ENCODE assay signal across 9 cellular contexts in the genomic region with DNA sequence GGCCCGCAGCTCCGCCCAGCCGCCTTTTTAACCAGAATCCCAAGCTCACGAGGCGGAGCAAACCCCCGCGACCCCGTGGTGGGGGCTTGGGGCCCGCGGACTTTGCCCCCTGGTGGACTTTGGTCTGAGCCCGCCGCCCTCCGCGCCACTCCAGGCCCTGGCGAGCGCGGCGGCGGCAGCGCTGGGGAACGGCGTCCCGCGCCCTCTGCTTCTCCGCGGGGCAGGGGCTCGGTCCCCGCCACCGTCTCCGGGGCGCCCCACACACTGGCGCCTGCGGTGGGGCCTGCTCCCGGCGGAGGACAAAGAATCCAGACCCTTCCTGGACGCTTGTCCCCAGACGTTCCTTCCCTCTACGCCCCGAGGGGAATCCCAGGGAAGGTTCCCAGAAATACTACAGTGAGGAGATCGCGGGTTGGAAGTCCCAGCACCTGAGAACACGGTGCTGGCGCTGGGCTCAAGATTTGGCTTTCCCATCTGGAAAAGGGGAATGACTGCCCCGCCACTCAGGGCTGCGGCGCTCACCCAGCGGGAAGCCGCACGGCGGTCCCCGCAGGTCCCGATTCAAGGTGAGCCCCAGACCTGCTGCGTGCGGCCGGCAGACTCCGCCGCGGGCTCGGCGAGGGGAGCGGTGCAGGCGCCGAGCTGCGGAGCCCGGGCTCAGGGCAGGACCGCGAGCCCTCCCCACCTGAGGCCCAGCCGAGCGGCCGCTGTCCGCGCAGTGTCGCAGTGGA. TPM values are rescaled to one million over a fixed set of nuclear protein-coding genes. Genes with fewer than 3 reads are reported as not detected.
A peak's percentile ranks its signal among the peaks of the same experiment; 100 is the strongest.
DNase-seq lines count a peak whose midpoint lies in the region; ATAC-seq, FAIRE-seq and TF ChIP-seq lines count a peak whose summit lies in the region.
"Had no signal": no experiment of that assay in that cellular context is flagged by ENCODE, and none has a peak within 500 bp of the region (broad histone marks: within the 10 kb centered on the region; RNA-seq: fewer than 3 reads in every experiment).

A gene (minus strand): TSS at position 1 of the 731 bp plus-strand sequence. CDS start 47 bp downstream, outside the sequence.

- no peaks in the 10 kb centered on the region for H3K4me1 ChIP-seq in H9 (ENCODE audit: insufficient read depth, low read length)
- peaks cover 2 to 15% (median 8%) of the 10 kb centered on the region in 3 donors for H3K4me1 ChIP-seq in pancreas

- H3K9ac ChIP-seq in H9 (ENCODE audit: extremely low read depth, insufficient read length, low read length): peak within 1 kb of the TSS; percentile 5

- no peak for FAIRE-seq in pancreas (lab: Jason Lieb, UNC)
- FAIRE-seq: TTC549 had no signal

- whole genome bisulfite sequencing in H9 (ENCODE audit: extremely low coverage, insufficient read length, low lambda C conversion rate): no CpG with 5 or more reads among the region's 73 CpGs
- WGBS in pancreas, 2 donors: 0 to 1% methylated on average over 62 to 73 of the region's 73 CpGs

- peak within 1 kb of the TSS; percentile 47; the same call in 1 of the 2 replicates for H3K14ac ChIP-seq in H9 (ENCODE audit: insufficient read depth, low read length)

- intact Hi-C loops in activated CD8-positive, alpha-beta T cell treated with anti-CD3 and anti-CD28 coated beads for 36 hours (cut with micrococcal nuclease): no loop called here
- intact Hi-C loops in cardiac septum (cut with DNase I): loop anchor here (2.0 kb wide), 1 partner anchor 18 kb away; no protein-coding TSS in a partner anchor
- intact Hi-C loops in pancreas (cut with DNase I): no loop called here

- POLR2A ChIA-PET in activated CD8-positive, alpha-beta T cell treated with anti-CD3 and anti-CD28 coated beads for 36 hours (lab: Charles Lee): interaction anchor here (6.3 kb wide), 1 partner anchor 18 kb away, joined by 45 read pairs; no protein-coding TSS in a partner anchor

- no peak within 1 kb of the TSS for H2AK5ac ChIP-seq in H9 (ENCODE audit: insufficient read length, low read length)

- no peak within 1 kb of the TSS for H2BK15ac ChIP-seq in H9 (ENCODE audit: low read depth, low read length)

- ATAC-seq in activated CD8-positive, alpha-beta T cell treated with anti-CD3 and anti-CD28 coated beads for 36 hours: peak; percentile 21
- peak; percentile 80 to 84 (median 82) for ATAC-seq in pancreas

- no peak within 1 kb of the TSS for H3K4ac ChIP-seq in H9 (ENCODE audit: low read depth, low read length)

- peak within 1 kb of the TSS; percentile 56 to 88 (median 73) for H3K4me3 ChIP-seq in pancreas

- H4K8ac ChIP-seq in H9 (replicated peaks; ENCODE audit: insufficient read length, low read depth, low read length): no peak within 1 kb of the TSS

- H3K36me3 Mint-ChIP-seq in H9 (ENCODE audit: insufficient read depth in 1 of 3, low read depth in 3 of 3): peaks cover 0 to 4% (median 2%) of the 10 kb centered on the region in 3 experiments; a peak in 5 of 7 replicates
- H3K36me3 Mint-ChIP-seq in activated CD8-positive, alpha-beta T cell treated with anti-CD3 and anti-CD28 coated beads for 36 hours (ENCODE audit: low read depth): no peaks in the 10 kb centered on the region

- TF ChIP-seq CTCF in GM12874 (IDR thresholded peaks at IDR 0.05; ENCODE audit: insufficient read depth, low read depth, low read length) (0 out of 2 replicates have a peak, but pooled peaks have one; percentile 33), H9 (conservative IDR thresholded peaks at IDR 0.05) (peak; percentile 50; the same call in 2 of the 3 replicates), pancreas (IDR thresholded peaks at IDR 0.05) (no peak)
- no peak for TF ChIP-seq CTCF in activated CD8-positive, alpha-beta T cell treated with anti-CD3 and anti-CD28 coated beads for 36 hours (IDR thresholded peaks at IDR 0.05)

- no peak within 1 kb of the TSS for H2BK120ac ChIP-seq in H9 (ENCODE audit: low read depth, low read length, poor library complexity, severe bottlenecking)

- H3K9me3 ChIP-seq in H9 (ENCODE audit: control insufficient read depth, low read depth, low read length): no peaks in the 10 kb centered on the region
- H3K9me3 ChIP-seq in pancreas: no peaks in the 10 kb centered on the region

- peaks cover 35 to 50% of the 10 kb centered on the region in 2 experiments for H3K4me1 Mint-ChIP-seq in H9
- peaks cover 46% of the 10 kb centered on the region for H3K4me1 Mint-ChIP-seq in activated CD8-positive, alpha-beta T cell treated with anti-CD3 and anti-CD28 coated beads for 36 hours (ENCODE audit: low read depth)

- H3K4me3 Mint-ChIP-seq in H9: peak within 1 kb of the TSS; percentile 62 to 84
- H3K4me3 Mint-ChIP-seq in activated CD8-positive, alpha-beta T cell treated with anti-CD3 and anti-CD28 coated beads for 36 hours: peak within 1 kb of the TSS; percentile 73

- H3K27ac ChIP-seq in H9 (ENCODE audit: insufficient read length, low read depth, low read length) (no peak within 1 kb of the TSS), pancreas (peak within 1 kb of the TSS; percentile 88 to 96 (median 92))

- H3K27me3 ChIP-seq in H9 (ENCODE audit: insufficient read depth, low read length): peaks cover 7% of the 10 kb centered on the region; the same call in 1 of the 2 replicates
- H3K27me3 ChIP-seq in pancreas: no peaks in the 10 kb centered on the region

- no peaks in the 10 kb centered on the region for H4K20me1 ChIP-seq in H9 (ENCODE audit: control insufficient read depth, insufficient read depth, insufficient read length)

- H3K4me2 ChIP-seq in H9 (ENCODE audit: insufficient read depth, insufficient read length, low read length): peak within 1 kb of the TSS; percentile 64

- no peak within 1 kb of the TSS for H3K23ac ChIP-seq in H9 (ENCODE audit: insufficient read length, low read depth, low read length)

- no peak within 1 kb of the TSS for H3K56ac ChIP-seq in H9 (ENCODE audit: insufficient read length, low read depth, low read length)

- peaks cover 37% of the 10 kb centered on the region for H3K27me3 Mint-ChIP-seq in H9 (ENCODE audit: low read depth)
- peaks cover 36% of the 10 kb centered on the region for H3K27me3 Mint-ChIP-seq in activated CD8-positive, alpha-beta T cell treated with anti-CD3 and anti-CD28 coated beads for 36 hours

- DNase-seq in H9 (peak; percentile 54), cardiac septum (ENCODE audit: low spot score) (peak; percentile 74), pancreas (peak; percentile 80 to 92 (median 88)), COR-L47 (lab: John Stamatoyannopoulos, UW) (no peak), NCI-H446 (lab: John Stamatoyannopoulos, UW) (no peak), SW480 (ENCODE audit: low spot score) (no peak)
- no peak for DNase-seq in activated CD8-positive, alpha-beta T cell treated with anti-CD3 and anti-CD28 coated beads for 36 hours

- peaks cover 13% of the 10 kb centered on the region for H3K23me2 ChIP-seq in H9 (ENCODE audit: insufficient read length, low read depth, low read length, poor library complexity, severe bottlenecking)

- H2BK12ac ChIP-seq in H9 (ENCODE audit: insufficient read length, low read depth, low read length): no peak within 1 kb of the TSS

- no peak within 1 kb of the TSS for H2AFZ ChIP-seq in H9 (ENCODE audit: low read length)

- H3K79me2 ChIP-seq in H9 (ENCODE audit: insufficient read depth, low read length): no peaks in the 10 kb centered on the region

- H2BK5ac ChIP-seq in H9 (ENCODE audit: insufficient read length, low read length): no peak within 1 kb of the TSS

- no peak within 1 kb of the TSS for H2BK20ac ChIP-seq in H9 (ENCODE audit: low read depth, low read length, poor library complexity, severe bottlenecking)

- peak within 1 kb of the TSS in 1 of 3 experiments; percentile 78; a peak in 2 of 7 replicates for H3K27ac Mint-ChIP-seq in H9
- peak within 1 kb of the TSS; percentile 47 for H3K27ac Mint-ChIP-seq in activated CD8-positive, alpha-beta T cell treated with anti-CD3 and anti-CD28 coated beads for 36 hours

- no peak within 1 kb of the TSS for H3T11ph ChIP-seq in H9 (ENCODE audit: low read length)

- H4K5ac ChIP-seq in H9 (ENCODE audit: insufficient read length, low read depth, low read length): no peak within 1 kb of the TSS

- CTCF ChIA-PET in activated CD8-positive, alpha-beta T cell treated with anti-CD3 and anti-CD28 coated beads for 36 hours (lab: Charles Lee): interaction anchor here (0.7 to 1.8 kb wide), 5 partner anchors 13 to 36 kb away, joined by 3 to 7 read pairs (median 4); no protein-coding TSS in a partner anchor

- no peak within 1 kb of the TSS for H3K18ac ChIP-seq in H9 (ENCODE audit: insufficient read length, low read depth, low read length)

- no peaks in the 10 kb centered on the region for H3K79me1 ChIP-seq in H9 (ENCODE audit: insufficient read depth, low read depth, low read length, poor library complexity, severe bottlenecking)

- no peak within 1 kb of the TSS for H4K91ac ChIP-seq in H9 (ENCODE audit: insufficient read length, low read depth, low read length)

- H3K9me3 Mint-ChIP-seq in H9: peaks cover 0 to 4% of the 10 kb centered on the region in 2 experiments; a peak in 1 of 5 replicates
- H3K9me3 Mint-ChIP-seq in activated CD8-positive, alpha-beta T cell treated with anti-CD3 and anti-CD28 coated beads for 36 hours: no peaks in the 10 kb centered on the region

- no peaks in the 10 kb centered on the region for H3K36me3 ChIP-seq in pancreas

RNA-seq across cellular contexts. Expression of the gene that starts here (rescaled TPM):
- total RNA-seq in H9 (2021) (5.3 and 6.6 TPM in 2 replicates), cardiac septum (2.5 TPM), pancreas (10 to 100 TPM; 10.9 to 35.4 (median 20.4) TPM)
- 1 to 10 TPM in 1 of 2 experiments, under 1 TPM in 1; 0.63 to 1.0 TPM for total RNA-seq in activated CD8-positive, alpha-beta T cell treated with anti-CD3 and anti-CD28 coated beads for 36 hours
- polyA plus RNA-seq in pancreas: 10 to 100 TPM; 18.3 to 31.6 TPM

Comparison
In these comparisons a context has a peak if more than half of its experiments do, and no peak if none do; other contexts are left out.
1. CTCF ChIP-seq: peak in GM12874 (single experiment) and H9 (single experiment); none in activated CD8-positive, alpha-beta T cell treated with anti-CD3 and anti-CD28 coated beads for 36 hours (single experiment) and pancreas (0 of 4).
2. DNase-seq: peak in H9 (single experiment), cardiac septum (single experiment) and pancreas (6 of 6); none in activated CD8-positive, alpha-beta T cell treated with anti-CD3 and anti-CD28 coated beads for 36 hours (single experiment), COR-L47 (single experiment), NCI-H446 (0 of 2) and SW480 (single experiment).